1 cellular context compared by ENCODE assay signal in the genomic region with DNA sequence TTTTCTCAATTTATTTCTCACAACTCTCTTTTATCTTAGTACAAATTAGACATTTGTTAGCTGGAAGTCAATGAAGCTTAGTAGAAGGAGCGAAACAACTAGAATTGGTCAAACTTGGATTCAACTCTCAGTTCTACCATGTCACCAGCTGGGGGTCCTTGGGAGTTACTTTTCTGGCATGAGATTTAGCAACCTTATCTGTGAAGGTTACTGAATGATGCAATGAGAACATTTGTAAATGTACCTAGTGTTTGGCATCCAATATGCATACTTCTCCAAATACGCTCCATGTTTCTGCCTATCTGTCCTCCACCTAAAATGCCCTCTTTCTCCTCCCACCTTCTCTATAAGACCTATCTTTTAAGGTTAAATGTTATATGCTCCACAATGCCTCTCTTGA.
TF ChIP-seq lines count a peak whose summit lies in the region.

No MANE protein-coding gene starts in this region.

TF ChIP-seq in K562, 482 proteins besides CTCF, POLR2A, EP300 and RAD21 (continued from another document):
- TF ChIP-seq ATF3 (IDR thresholded peaks at IDR 0.05) (peak; percentile 68), ATF3 (CRISPR knock-in tag; conservative IDR thresholded peaks at IDR 0.05) (no peak), CEBPB (tag; IDR thresholded peaks at IDR 0.05) (peak; percentile 63), NONO (IDR thresholded peaks at IDR 0.05; ENCODE audit: low read depth in 2 of 2, low read length in 1 of 2) (no peak), CREM (IDR thresholded peaks at IDR 0.05; ENCODE audit: low read depth) (no peak)
TF ChIP-seq in K562: peak in this region for 3.
